In genomic region chr20:41613321-41613720, GRCh38 we compare ENCODE assay signal across 22 cellular contexts.
"Had no signal": no experiment of that assay in that cellular context is flagged by ENCODE, and none has a peak within 500 bp of the region (broad histone marks: within the 10 kb centered on the region; RNA-seq: fewer than 3 reads in every experiment).

No MANE protein-coding gene starts in this region.

- ATAC-seq: gastrocnemius medialis; left colon; sciatic nerve; stimulated activated naive B cell treated with anti-CD40 and anti-IgM and Interleukin-4, amounts not matched to agents 10 μg/mL and 1 μg/mL and 100 μg/mL, for 72 hours; stimulated activated naive CD8-positive, alpha-beta T cell treated with anti-CD3 and anti-CD28 coated beads, Interleukin-15, amount 100 ng/mL, for 72 hours had no signal

- H3K36me3 ChIP-seq: esophagus muscularis mucosa, gastrocnemius medialis, neutrophil, spleen, tibial nerve had no signal

- DNase-seq: cortex of kidney; dorsolateral prefrontal cortex; effector memory CD4-positive, alpha-beta T cell; gastrocnemius medialis; kidney; left colon; mesendoderm; naive B cell; posterior cingulate gyrus; spleen; stimulated activated CD4-positive, alpha-beta T cell treated with anti-CD3 and anti-CD28 coated beads, Interleukin-15, amount 100 ng/mL, for 24 hours; stimulated activated CD4-positive, alpha-beta T cell treated with anti-CD3 and anti-CD28 coated beads, Interleukin-1b, Interleukin-23, amount 100 ng/mL, for 48 hours; stimulated activated CD4-positive, alpha-beta T cell treated with anti-CD3 and anti-CD28 coated beads, Interleukin-4, amount 100 ng/mL, for 4 hours; stimulated activated naive B cell treated with anti-CD40 and anti-IgM and Interleukin-4, amounts not matched to agents 10 μg/mL and 1 μg/mL and 100 μg/mL, for 72 hours; stimulated activated naive CD8-positive, alpha-beta T cell treated with anti-CD3 and anti-CD28 coated beads, Interleukin-15, amount 100 ng/mL, for 72 hours; testis had no signal

- H3K27me3 ChIP-seq: dorsolateral prefrontal cortex, esophagus muscularis mucosa, gastrocnemius medialis, spleen, testis, tibial nerve had no signal

- H3K27ac ChIP-seq: dorsolateral prefrontal cortex, epithelial cell of prostate, esophagus muscularis mucosa, gastrocnemius medialis, neutrophil, spleen, testis, tibial nerve had no signal

- H3K9me3 Mint-ChIP-seq: naive B cell; nephron; stimulated activated naive B cell treated with anti-CD40 and anti-IgM and Interleukin-4, amounts not matched to agents 10 μg/mL and 1 μg/mL and 100 μg/mL, for 72 hours; stimulated activated naive CD8-positive, alpha-beta T cell treated with anti-CD3 and anti-CD28 coated beads, Interleukin-15, amount 100 ng/mL, for 72 hours had no signal

- H3K9me3 ChIP-seq: esophagus muscularis mucosa, gastrocnemius medialis, neutrophil, spleen, testis, tibial nerve had no signal

- H3K4me3 Mint-ChIP-seq: stimulated activated naive B cell treated with anti-CD40 and anti-IgM and Interleukin-4, amounts not matched to agents 10 μg/mL and 1 μg/mL and 100 μg/mL, for 72 hours; stimulated activated naive CD8-positive, alpha-beta T cell treated with anti-CD3 and anti-CD28 coated beads, Interleukin-15, amount 100 ng/mL, for 72 hours had no signal

- H3K27me3 Mint-ChIP-seq: naive B cell; stimulated activated naive B cell treated with anti-CD40 and anti-IgM and Interleukin-4, amounts not matched to agents 10 μg/mL and 1 μg/mL and 100 μg/mL, for 72 hours; stimulated activated naive CD8-positive, alpha-beta T cell treated with anti-CD3 and anti-CD28 coated beads, Interleukin-15, amount 100 ng/mL, for 72 hours had no signal

- H3K27ac Mint-ChIP-seq: naive B cell; nephron; stimulated activated naive B cell treated with anti-CD40 and anti-IgM and Interleukin-4, amounts not matched to agents 10 μg/mL and 1 μg/mL and 100 μg/mL, for 72 hours; stimulated activated naive CD8-positive, alpha-beta T cell treated with anti-CD3 and anti-CD28 coated beads, Interleukin-15, amount 100 ng/mL, for 72 hours had no signal

- H3K36me3 Mint-ChIP-seq: naive B cell had no signal

- H3K4me3 ChIP-seq: dorsolateral prefrontal cortex, esophagus muscularis mucosa, gastrocnemius medialis, spleen, testis, tibial nerve had no signal
